ENCODE assay signal across 8 cellular contexts in genomic region chr1:26360051-26360806, GRCh38. TPM values are rescaled to one million over a fixed set of nuclear protein-coding genes. Genes with fewer than 3 reads are reported as not detected.
A peak's percentile ranks its signal among the peaks of the same experiment; 100 is the strongest.
DNase-seq lines count a peak whose midpoint lies in the region; ATAC-seq, FAIRE-seq and TF ChIP-seq lines count a peak whose summit lies in the region.

No MANE protein-coding gene starts in this region.

- H3K9me1 ChIP-seq in keratinocyte (ENCODE audit: control insufficient read depth, extremely low read depth, insufficient read depth, low read length), result no peaks in the 10 kb centered on the region

- no peak overlapping the region for H3K27ac ChIP-seq in keratinocyte (ENCODE audit: control insufficient read depth, insufficient read depth, low read length)

- peaks cover 13% of the 10 kb centered on the region for H3K36me3 Mint-ChIP-seq in stimulated activated effector memory CD8-positive, alpha-beta T cell treated with anti-CD3 and anti-CD28 coated beads, Interleukin-12 subunit alpha, Interleukin-12 subunit beta, amount 100 ng/mL, for 72 hours

- peak overlapping the region; percentile 23 for H3K4me2 ChIP-seq in keratinocyte (ENCODE audit: control insufficient read depth, extremely low read depth, insufficient read depth, low read depth, low read length)

- H3K9ac ChIP-seq in keratinocyte (ENCODE audit: control insufficient read depth, extremely low read depth, insufficient read depth, low read length), result no peak overlapping the region

- dilution Hi-C loops in keratinocyte (cut with MboI; ENCODE audit: extremely low pct_ligation_motif_present, low sequenced_read_pairs), result no loop called here

- no peak overlapping the region for H2AFZ ChIP-seq in keratinocyte (ENCODE audit: control insufficient read depth, low read length)

- peaks cover 34% of the 10 kb centered on the region for H3K4me1 ChIP-seq in keratinocyte (ENCODE audit: control insufficient read depth, extremely low read depth, insufficient read depth, low read length)

- no peaks in the 10 kb centered on the region for H3K9me3 Mint-ChIP-seq in stimulated activated effector memory CD8-positive, alpha-beta T cell treated with anti-CD3 and anti-CD28 coated beads, Interleukin-12 subunit alpha, Interleukin-12 subunit beta, amount 100 ng/mL, for 72 hours

- FAIRE-seq in keratinocyte (lab: Jason Lieb, UNC) (no peak), HTR-8/SVneo (lab: Jason Lieb, UNC) (no peak)

- ATAC-seq in SK-N-SH treated with all-trans-retinoic acid at 6 μM for 48 hours, result peak; percentile 10; the same call in 2 of the 3 replicates
- peak; percentile 39 for ATAC-seq in stimulated activated effector memory CD8-positive, alpha-beta T cell treated with anti-CD3 and anti-CD28 coated beads, Interleukin-12 subunit alpha, Interleukin-12 subunit beta, amount 100 ng/mL, for 72 hours
- no peak for ATAC-seq in left lobe of liver

- no peaks in the 10 kb centered on the region for H3K36me3 ChIP-seq in keratinocyte (ENCODE audit: control insufficient read depth in 2 of 2, extremely low read depth in 1 of 2, insufficient read depth in 2 of 2, low read length in 2 of 2)

- TF ChIP-seq CTCF in keratinocyte (optimal IDR thresholded peaks at IDR 0.05 in 1 of 3, IDR thresholded peaks at IDR 0.05 in 1 of 3, conservative IDR thresholded peaks at IDR 0.05 in 1 of 3; ENCODE audit: extremely low read depth in 1 of 3, insufficient read depth in 2 of 3, low read length in 3 of 3), result no peak

- H3K79me2 ChIP-seq in keratinocyte (ENCODE audit: control insufficient read depth, insufficient read depth, low read length), result no peaks in the 10 kb centered on the region

- peaks cover 60% of the 10 kb centered on the region for H3K4me1 Mint-ChIP-seq in stimulated activated effector memory CD8-positive, alpha-beta T cell treated with anti-CD3 and anti-CD28 coated beads, Interleukin-12 subunit alpha, Interleukin-12 subunit beta, amount 100 ng/mL, for 72 hours

- peak; percentile 55 for DNase-seq in activated naive CD4-positive, alpha-beta T cell treated with Interleukin-2 at 50 U/mL for 16 hours
- DNase-seq in keratinocyte (ENCODE audit: low read depth, low spot score) (no peak), NCI-H82 (lab: John Stamatoyannopoulos, UW) (no peak), left lobe of liver (ENCODE audit: low spot score) (no peak), NCI-H510A treated with DMSO at 0.1 percent for 48 hours (lab: John Stamatoyannopoulos, UW) (no peak), HTR-8/SVneo (ENCODE audit: insufficient read length, low spot score) (no peak)
- DNase-seq in stimulated activated effector memory CD8-positive, alpha-beta T cell treated with anti-CD3 and anti-CD28 coated beads, Interleukin-12 subunit alpha, Interleukin-12 subunit beta, amount 100 ng/mL, for 72 hours (ENCODE audit: low spot score in 2 of 2), result no peak

- no peaks in the 10 kb centered on the region for H4K20me1 ChIP-seq in keratinocyte (ENCODE audit: control insufficient read depth, extremely low read depth, insufficient read depth, low read length)

- H3K4me3 ChIP-seq in keratinocyte (ENCODE audit: control insufficient read depth in 2 of 3, extremely low read depth in 1 of 3, insufficient read depth in 2 of 3, low read depth in 1 of 3, low read length in 3 of 3), result no peak overlapping the region

- peaks cover 3% of the 10 kb centered on the region for H3K27me3 ChIP-seq in keratinocyte (ENCODE audit: control insufficient read depth, extremely low read depth, insufficient read depth, low read length)

- H3K27ac Mint-ChIP-seq in stimulated activated effector memory CD8-positive, alpha-beta T cell treated with anti-CD3 and anti-CD28 coated beads, Interleukin-12 subunit alpha, Interleukin-12 subunit beta, amount 100 ng/mL, for 72 hours, result peak overlapping the region; percentile 76

- H3K9me3 ChIP-seq in keratinocyte (ENCODE audit: control insufficient read depth, low read depth, low read length), result no peaks in the 10 kb centered on the region

- peak overlapping the region; percentile 74 for H3K4me3 Mint-ChIP-seq in stimulated activated effector memory CD8-positive, alpha-beta T cell treated with anti-CD3 and anti-CD28 coated beads, Interleukin-12 subunit alpha, Interleukin-12 subunit beta, amount 100 ng/mL, for 72 hours

TF ChIP-seq in SK-N-SH treated with all-trans-retinoic acid at 6 μM for 48 hours, 23 proteins besides CTCF, POLR2A, EP300 and RAD21 (continues in another document):
- TF ChIP-seq, protein P1, sequence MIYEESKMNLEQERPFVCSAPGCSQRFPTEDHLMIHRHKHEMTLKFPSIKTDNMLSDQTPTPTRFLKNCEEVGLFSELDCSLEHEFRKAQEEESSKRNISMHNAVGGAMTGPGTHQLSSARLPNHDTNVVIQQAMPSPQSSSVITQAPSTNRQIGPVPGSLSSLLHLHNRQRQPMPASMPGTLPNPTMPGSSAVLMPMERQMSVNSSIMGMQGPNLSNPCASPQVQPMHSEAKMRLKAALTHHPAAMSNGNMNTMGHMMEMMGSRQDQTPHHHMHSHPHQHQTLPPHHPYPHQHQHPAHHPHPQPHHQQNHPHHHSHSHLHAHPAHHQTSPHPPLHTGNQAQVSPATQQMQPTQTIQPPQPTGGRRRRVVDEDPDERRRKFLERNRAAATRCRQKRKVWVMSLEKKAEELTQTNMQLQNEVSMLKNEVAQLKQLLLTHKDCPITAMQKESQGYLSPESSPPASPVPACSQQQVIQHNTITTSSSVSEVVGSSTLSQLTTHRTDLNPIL (CRISPR knock-in tag; IDR thresholded peaks at IDR 0.05; ENCODE audit: low read depth), result no peak

RNA-seq across cellular contexts. Expression of gene CRYBG2, which starts 6.3 kb away (rescaled TPM):
- polyA plus RNA-seq in keratinocyte, result 6.0 to 15.5 TPM (median 7.9 TPM) in 3 replicates
- 27.9 TPM for polyA plus RNA-seq in keratinocyte (2011; ENCODE audit: low read depth)
- polyA plus RNA-seq in keratinocyte (2011; cell fraction: cytosol; rRNA removed), result 3.1 and 7.3 TPM in 2 replicates
- polyA plus RNA-seq in keratinocyte (2011; cell fraction: nucleus; rRNA removed), result 28.6 and 33.8 TPM in 2 replicates
- 12.0 and 50.5 TPM in 2 replicates for polyA plus RNA-seq in keratinocyte (2012; ENCODE audit: low replicate concordance)
- polyA minus RNA-seq in keratinocyte, result 11.2 to 30.9 TPM (median 17.2 TPM) in 3 replicates
- 20.1 TPM for polyA minus RNA-seq in keratinocyte (2011; cell fraction: cytosol; rRNA and poly(A)+ RNA removed)
- polyA minus RNA-seq in keratinocyte (2011; cell fraction: nucleus; rRNA and poly(A)+ RNA removed), result 27.2 and 40.2 TPM in 2 replicates
- 0.18 TPM for total RNA-seq in left lobe of liver

RNA-seq across cellular contexts. Expression of gene ZNF683, which starts 12.3 kb away (rescaled TPM):
- polyA plus RNA-seq in keratinocyte, result not detected in 3 replicates
- not detected for polyA plus RNA-seq in keratinocyte (2011; ENCODE audit: low read depth)
- polyA plus RNA-seq in keratinocyte (2011; cell fraction: cytosol; rRNA removed), result not detected in 2 replicates
- not detected in 2 replicates for polyA plus RNA-seq in keratinocyte (2011; cell fraction: nucleus; rRNA removed)
- polyA plus RNA-seq in keratinocyte (2012; ENCODE audit: low replicate concordance), result not detected in 2 replicates
- not detected in 3 replicates for polyA minus RNA-seq in keratinocyte
- polyA minus RNA-seq in keratinocyte (2011; cell fraction: cytosol; rRNA and poly(A)+ RNA removed), result not detected
- polyA minus RNA-seq in keratinocyte (2011; cell fraction: nucleus; rRNA and poly(A)+ RNA removed), result not detected in 2 replicates
- total RNA-seq in left lobe of liver, result not detected

RNA-seq across cellular contexts. Expression of gene CD52, which starts 42.5 kb away (rescaled TPM):
- polyA plus RNA-seq in keratinocyte, result 0.22 to 0.27 TPM in 2 of 3 replicates, not detected in the other
- not detected for polyA plus RNA-seq in keratinocyte (2011; ENCODE audit: low read depth)
- polyA plus RNA-seq in keratinocyte (2011; cell fraction: cytosol; rRNA removed), result not detected in 2 replicates
- not detected in 2 replicates for polyA plus RNA-seq in keratinocyte (2011; cell fraction: nucleus; rRNA removed)
- polyA plus RNA-seq in keratinocyte (2012; ENCODE audit: low replicate concordance), result 0.69 TPM in 1 of 2 replicates, not detected in the other
- 1.5 TPM in 1 of 3 replicates, not detected in the others for polyA minus RNA-seq in keratinocyte
- polyA minus RNA-seq in keratinocyte (2011; cell fraction: cytosol; rRNA and poly(A)+ RNA removed), result not detected
- polyA minus RNA-seq in keratinocyte (2011; cell fraction: nucleus; rRNA and poly(A)+ RNA removed), result not detected in 2 replicates
- total RNA-seq in left lobe of liver, result 3.0 TPM

RNA-seq across cellular contexts. Expression of gene LIN28A, which starts 50.4 kb away (rescaled TPM):
- polyA plus RNA-seq in keratinocyte, result 0.03 TPM in 1 of 3 replicates, not detected in the others
- not detected for polyA plus RNA-seq in keratinocyte (2011; ENCODE audit: low read depth)
- polyA plus RNA-seq in keratinocyte (2011; cell fraction: cytosol; rRNA removed), result not detected in 2 replicates
- polyA plus RNA-seq in keratinocyte (2011; cell fraction: nucleus; rRNA removed), result not detected in 2 replicates
- polyA plus RNA-seq in keratinocyte (2012; ENCODE audit: low replicate concordance), result not detected in 2 replicates
- polyA minus RNA-seq in keratinocyte, result 0.16 to 0.22 TPM in 2 of 3 replicates, not detected in the other
- not detected for polyA minus RNA-seq in keratinocyte (2011; cell fraction: cytosol; rRNA and poly(A)+ RNA removed)
- not detected in 2 replicates for polyA minus RNA-seq in keratinocyte (2011; cell fraction: nucleus; rRNA and poly(A)+ RNA removed)
- total RNA-seq in left lobe of liver, result 1.1 TPM

RNA-seq across cellular contexts. Expression of gene UBXN11, which starts 53.8 kb away (rescaled TPM):
- polyA plus RNA-seq in keratinocyte, result 5.2 to 6.8 TPM (median 6.6 TPM) in 3 replicates
- polyA plus RNA-seq in keratinocyte (2011; ENCODE audit: low read depth), result 6.8 TPM
- polyA plus RNA-seq in keratinocyte (2011; cell fraction: cytosol; rRNA removed), result 1.5 and 2.1 TPM in 2 replicates
- 28.1 and 28.2 TPM in 2 replicates for polyA plus RNA-seq in keratinocyte (2011; cell fraction: nucleus; rRNA removed)
- polyA plus RNA-seq in keratinocyte (2012; ENCODE audit: low replicate concordance), result 5.4 and 7.6 TPM in 2 replicates
- 2.7 to 6.8 TPM (median 4.3 TPM) in 3 replicates for polyA minus RNA-seq in keratinocyte
- polyA minus RNA-seq in keratinocyte (2011; cell fraction: cytosol; rRNA and poly(A)+ RNA removed), result 3.1 TPM
- polyA minus RNA-seq in keratinocyte (2011; cell fraction: nucleus; rRNA and poly(A)+ RNA removed), result 3.5 and 4.0 TPM in 2 replicates
- 7.8 TPM for total RNA-seq in left lobe of liver
